Comparison of ENCODE assay signal across 8 cellular contexts in the genomic region with DNA sequence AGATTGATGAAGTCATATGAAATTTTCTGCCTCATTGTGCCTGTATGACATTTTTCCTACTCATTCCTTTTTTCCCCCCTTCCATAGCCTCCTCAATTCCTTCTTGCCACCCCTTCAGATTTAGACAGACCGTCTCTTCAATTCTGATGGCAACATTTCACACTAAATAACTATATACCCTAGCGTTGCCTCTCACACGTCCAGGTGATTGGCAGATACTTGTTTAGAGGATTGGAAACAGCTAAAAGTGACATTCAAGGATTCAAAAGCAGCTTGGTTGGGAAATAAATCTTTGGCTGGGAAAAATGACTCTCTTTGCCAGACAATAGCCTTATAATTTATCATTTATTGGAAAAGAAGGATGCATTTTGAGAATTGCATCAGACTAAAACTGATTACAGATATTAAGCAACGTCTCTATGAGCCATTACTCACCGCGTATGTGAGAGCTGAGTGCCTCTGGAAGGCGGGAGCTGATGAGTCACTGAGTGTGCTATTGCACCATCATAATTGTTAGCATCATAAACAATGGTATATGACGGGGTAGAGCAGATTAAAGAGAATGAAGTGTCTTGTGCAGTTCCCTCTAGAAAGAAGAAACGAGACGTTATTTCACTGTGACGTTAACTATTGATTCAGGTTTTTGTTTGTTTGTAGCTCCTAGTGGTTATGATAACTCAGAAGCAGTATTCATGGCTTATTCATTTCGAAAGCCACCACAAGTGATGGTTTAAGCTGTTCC.
DNase-seq lines count a peak whose midpoint lies in the region; ATAC-seq and TF ChIP-seq lines count a peak whose summit lies in the region.

No MANE protein-coding gene starts in this region.

- ATAC-seq in mucosa of descending colon (peak; percentile 100), HG02588 (IDR thresholded peaks at IDR 0.05; ENCODE audit: unreplicated experiment) (no peak), HG03565 (IDR thresholded peaks at IDR 0.05; ENCODE audit: unreplicated experiment) (no peak)
- ATAC-seq in CD8-positive, alpha-beta T cell: no peak

- no peaks in the 10 kb centered on the region for H3K36me3 Mint-ChIP-seq in activated CD4-positive, alpha-beta memory T cell treated with anti-CD3 and anti-CD28 coated beads for 36 hours
- H3K36me3 Mint-ChIP-seq in CD8-positive, alpha-beta T cell: no peaks in the 10 kb centered on the region

- no peaks in the 10 kb centered on the region for H3K36me3 ChIP-seq in mucosa of descending colon (ENCODE audit: low read depth)
- no peaks in the 10 kb centered on the region for H3K36me3 ChIP-seq in CD8-positive, alpha-beta T cell (ENCODE audit: insufficient read depth, low read length)

- no peaks in the 10 kb centered on the region for H3K9me3 ChIP-seq in mucosa of descending colon
- H3K9me3 ChIP-seq in CD8-positive, alpha-beta T cell (ENCODE audit: low read length): no peaks in the 10 kb centered on the region

- no peaks in the 10 kb centered on the region for H3K27me3 ChIP-seq in CD8-positive, alpha-beta T cell (ENCODE audit: insufficient read depth, low read length)

- H3K27me3 Mint-ChIP-seq in activated CD4-positive, alpha-beta memory T cell treated with anti-CD3 and anti-CD28 coated beads for 36 hours: peaks cover 14% of the 10 kb centered on the region
- peaks cover 13% of the 10 kb centered on the region for H3K27me3 Mint-ChIP-seq in CD8-positive, alpha-beta T cell (ENCODE audit: low read depth)

- in situ Hi-C loops in Caki2 (cut with HindIII; ENCODE audit: low pct_unique_long_range_greater_than_20kb, low sequenced_read_pairs) (no loop called here), KBM-7 (cut with MboI; ENCODE audit: low pct_unique_long_range_greater_than_20kb, low sequenced_read_pairs) (no loop called here)

- H3K4me3 ChIP-seq in mucosa of descending colon (no peak overlapping the region), coronary artery (no peak overlapping the region)
- H3K4me3 ChIP-seq in CD8-positive, alpha-beta T cell (ENCODE audit: low read depth, low read length): no peak overlapping the region

- no peak overlapping the region for H3K4me3 Mint-ChIP-seq in activated CD4-positive, alpha-beta memory T cell treated with anti-CD3 and anti-CD28 coated beads for 36 hours
- no peak overlapping the region for H3K4me3 Mint-ChIP-seq in CD8-positive, alpha-beta T cell

- peak; percentile 62 for DNase-seq in Caki2 (ENCODE audit: low read depth)
- DNase-seq in KBM-7: peak; percentile 18
- DNase-seq in activated CD4-positive, alpha-beta memory T cell treated with anti-CD3 and anti-CD28 coated beads for 36 hours: peak; percentile 46
- DNase-seq in mucosa of descending colon: peak in 1 of 3 donors; percentile 32
- DNase-seq in coronary artery (ENCODE audit: low spot score): no peak
- no peak for DNase-seq in CD8-positive, alpha-beta T cell

- TF ChIP-seq CTCF in mucosa of descending colon (IDR thresholded peaks at IDR 0.05) (no peak), coronary artery (IDR thresholded peaks at IDR 0.05) (no peak)
- no peak for TF ChIP-seq CTCF in CD8-positive, alpha-beta T cell (IDR thresholded peaks at IDR 0.05)

- H3K4me1 ChIP-seq in mucosa of descending colon (ENCODE audit: low read depth): no peaks in the 10 kb centered on the region
- H3K4me1 ChIP-seq in CD8-positive, alpha-beta T cell (ENCODE audit: insufficient read depth, low read length): no peaks in the 10 kb centered on the region

- intact Hi-C loops in activated CD4-positive, alpha-beta memory T cell treated with anti-CD3 and anti-CD28 coated beads for 36 hours (cut with micrococcal nuclease): no loop called here
- intact Hi-C loops in mucosa of descending colon (cut with DNase I, micrococcal nuclease): no loop called here
- intact Hi-C loops in CD8-positive, alpha-beta T cell (cut with DNase I, micrococcal nuclease): no loop called here

- POLR2A ChIA-PET in activated CD4-positive, alpha-beta memory T cell treated with anti-CD3 and anti-CD28 coated beads for 36 hours (lab: Charles Lee): no interaction called here
- POLR2A ChIA-PET in CD8-positive, alpha-beta T cell (lab: Charles Lee): no interaction called here

- peaks cover 11% of the 10 kb centered on the region for H3K4me1 Mint-ChIP-seq in activated CD4-positive, alpha-beta memory T cell treated with anti-CD3 and anti-CD28 coated beads for 36 hours (ENCODE audit: low read depth)
- no peaks in the 10 kb centered on the region for H3K4me1 Mint-ChIP-seq in CD8-positive, alpha-beta T cell (ENCODE audit: low read depth)

- CTCF ChIA-PET in activated CD4-positive, alpha-beta memory T cell treated with anti-CD3 and anti-CD28 coated beads for 36 hours (lab: Charles Lee): no interaction called here
- CTCF ChIA-PET in CD8-positive, alpha-beta T cell (lab: Charles Lee): interaction anchor here (0.6 to 1.1 kb wide), 2 partner anchors 10 to 69 kb away, joined by 3 read pairs; no protein-coding TSS in a partner anchor

- no peaks in the 10 kb centered on the region for H3K9me3 Mint-ChIP-seq in activated CD4-positive, alpha-beta memory T cell treated with anti-CD3 and anti-CD28 coated beads for 36 hours
- no peaks in the 10 kb centered on the region for H3K9me3 Mint-ChIP-seq in CD8-positive, alpha-beta T cell

- no peak overlapping the region for H3K27ac Mint-ChIP-seq in activated CD4-positive, alpha-beta memory T cell treated with anti-CD3 and anti-CD28 coated beads for 36 hours
- H3K27ac Mint-ChIP-seq in CD8-positive, alpha-beta T cell: no peak overlapping the region

- H3K27ac ChIP-seq in coronary artery: no peak overlapping the region
- H3K27ac ChIP-seq in CD8-positive, alpha-beta T cell (ENCODE audit: low read depth, low read length): no peak overlapping the region

Comparison
In these comparisons a context has a peak if more than half of its experiments do, and no peak if none do; other contexts are left out.
1. DNase-seq: peak in Caki2 (single experiment), KBM-7 (single experiment) and activated CD4-positive, alpha-beta memory T cell treated with anti-CD3 and anti-CD28 coated beads for 36 hours (single experiment); none in coronary artery (single experiment) and CD8-positive, alpha-beta T cell (0 of 7).